In genomic region chr12:120495723-120496352, GRCh38 we compare ENCODE assay signal across 8 cellular contexts. TPM values are rescaled to one million over a fixed set of nuclear protein-coding genes. Genes with fewer than 3 reads are reported as not detected.
DNase-seq lines count a peak whose midpoint lies in the region; ATAC-seq and TF ChIP-seq lines count a peak whose summit lies in the region.

Gene DYNLL1 (plus strand): TSS chr12:120496113. CDS start chr12:120496422, 309 bp downstream.

- peaks cover 14% of the 10 kb centered on the region for H3K36me3 ChIP-seq in IMR-90 (ENCODE audit: control insufficient read depth, insufficient read depth, low read length)
- H3K36me3 ChIP-seq in mucosa of descending colon (ENCODE audit: low read depth): no peaks in the 10 kb centered on the region

- H2BK20ac ChIP-seq in IMR-90 (ENCODE audit: low read depth, low read length): no peak within 1 kb of the TSS

- 0% methylated on average over 20 of the region's 51 CpGs; no CpG with 5 or more reads in 1 of the 2 experiments for WGBS in IMR-90 (ENCODE audit: extremely low coverage in 2 of 2, insufficient read length in 1 of 2), 2 experiments

- CTCF ChIA-PET in IMR-90 (lab: Yijun Ruan, JAX): interaction anchor here (0.6 to 1.2 kb wide), 3 partner anchors 20 to 411 kb away, joined by 3 to 5 read pairs (median 4); no protein-coding TSS in a partner anchor

- H3K23ac ChIP-seq in IMR-90 (ENCODE audit: low read depth, low read length): peak within 1 kb of the TSS; percentile 65

- H2AK5ac ChIP-seq in IMR-90 (ENCODE audit: low read depth, low read length): peak within 1 kb of the TSS; percentile 22

- H2BK120ac ChIP-seq in IMR-90 (ENCODE audit: low read depth, low read length): no peak within 1 kb of the TSS

- H2AK9ac ChIP-seq in IMR-90 (replicated peaks; ENCODE audit: low read depth, low read length, poor library complexity): peak within 1 kb of the TSS; percentile 98

- H3K27me3 ChIP-seq in IMR-90 (ENCODE audit: control insufficient read depth, insufficient read depth, low read length): no peaks in the 10 kb centered on the region

- peaks cover 6% of the 10 kb centered on the region; the same call in 1 of the 2 replicates for H3K9me1 ChIP-seq in IMR-90 (ENCODE audit: insufficient read depth, low read length)

- H2AFZ ChIP-seq in IMR-90 (replicated peaks; ENCODE audit: low read length, poor library complexity): peak within 1 kb of the TSS; percentile 90

- TF ChIP-seq CTCF in IMR-90 (conservative IDR thresholded peaks at IDR 0.05; ENCODE audit: low read depth, low read length) (no peak), epithelial cell of esophagus (IDR thresholded peaks at IDR 0.05; ENCODE audit: insufficient read depth, low read depth, low read length, missing control alignments) (no peak), mucosa of descending colon (IDR thresholded peaks at IDR 0.05) (no peak)

- H3K4ac ChIP-seq in IMR-90 (ENCODE audit: low read depth, low read length): peak within 1 kb of the TSS; percentile 78

- POLR2A ChIA-PET in IMR-90 (lab: Charles Lee; ENCODE audit: unreplicated experiment): interaction anchor here (0.8 kb wide), 1 partner anchor 294 kb away, joined by 3 read pairs; no protein-coding TSS in a partner anchor

- no peak for TF ChIP-seq RAD21 in IMR-90 (IDR thresholded peaks at IDR 0.05; ENCODE audit: low read length)

- peak within 1 kb of the TSS; percentile 22; the same call in 1 of the 2 replicates for H3K18ac ChIP-seq in IMR-90 (ENCODE audit: low read depth, low read length)

- H3K9ac ChIP-seq in IMR-90 (ENCODE audit: low read depth, low read length): peak within 1 kb of the TSS; percentile 70

- dilution Hi-C loops in IMR-90 (cut with HindIII; ENCODE audit: low sequenced_read_pairs, unreplicated experiment): no loop called here

- H3K4me3 ChIP-seq in IMR-90 (ENCODE audit: insufficient read depth, low read depth, low read length) (peak within 1 kb of the TSS; percentile 76), epithelial cell of esophagus (ENCODE audit: low read length) (peak within 1 kb of the TSS; percentile 82), mucosa of descending colon (peak within 1 kb of the TSS; percentile 92)

- H2BK5ac ChIP-seq in IMR-90 (ENCODE audit: low read depth, low read length, poor library complexity, severe bottlenecking): peak within 1 kb of the TSS; percentile 73

- TF ChIP-seq POLR2A in IMR-90 (IDR thresholded peaks at IDR 0.05; ENCODE audit: low read depth, low read length): peak; percentile 95

- peaks cover 10 to 40% of the 10 kb centered on the region in 2 experiments for H3K79me1 ChIP-seq in IMR-90 (ENCODE audit: low read depth in 1 of 2, low read length in 2 of 2)

- peak within 1 kb of the TSS; percentile 10 to 56; a peak in 1 of 4 replicates for H4K8ac ChIP-seq in IMR-90 (ENCODE audit: low read depth in 2 of 2, low read length in 2 of 2)

- H3K4me1 ChIP-seq in IMR-90 (ENCODE audit: control insufficient read depth, insufficient read depth, low read length): peaks cover 1% of the 10 kb centered on the region
- H3K4me1 ChIP-seq in mucosa of descending colon (ENCODE audit: low read depth): peaks cover 14% of the 10 kb centered on the region

- peak within 1 kb of the TSS; percentile 95 for H3K4me2 ChIP-seq in IMR-90 (ENCODE audit: low read depth, low read length)

- in situ Hi-C loops in IMR-90 (cut with MboI; ENCODE audit: low sequenced_read_pairs): no loop called here

- H3K56ac ChIP-seq in IMR-90 (ENCODE audit: extremely low read depth, insufficient read depth, low read length): peak within 1 kb of the TSS; percentile 54; the same call in 1 of the 2 replicates

- no peaks in the 10 kb centered on the region for H3K9me3 ChIP-seq in IMR-90 (ENCODE audit: control insufficient read depth, insufficient read depth, low read length)
- no peaks in the 10 kb centered on the region for H3K9me3 ChIP-seq in mucosa of descending colon

- H3K14ac ChIP-seq in IMR-90 (replicated peaks; ENCODE audit: low read depth, low read length): peak within 1 kb of the TSS; percentile 87

- ATAC-seq in GM21528 (IDR thresholded peaks at IDR 0.05; ENCODE audit: low FRiP score, unreplicated experiment): peak; percentile 93
- peak; percentile 97 for ATAC-seq in IMR-90 (ENCODE audit: low read depth)
- peak; percentile 99 for ATAC-seq in mucosa of descending colon

- peak within 1 kb of the TSS; percentile 67 for H4K91ac ChIP-seq in IMR-90 (ENCODE audit: insufficient read depth, low read depth, low read length)

- peaks cover 27% of the 10 kb centered on the region for H4K20me1 ChIP-seq in IMR-90 (ENCODE audit: insufficient read depth, low read length)

- H2BK15ac ChIP-seq in IMR-90 (ENCODE audit: low read depth, low read length): no peak within 1 kb of the TSS

- peak within 1 kb of the TSS; percentile 16; the same call in 1 of the 2 replicates for H4K5ac ChIP-seq in IMR-90 (ENCODE audit: low read depth, low read length)

- BruUV-seq in IMR-90 (replicated peaks; lab: Mats Ljungman, UMichigan): no TSS peak

- H3K27ac ChIP-seq in IMR-90 (ENCODE audit: insufficient read depth, low read length): peak within 1 kb of the TSS; percentile 78

- intact Hi-C loops in IMR-90 (cut with micrococcal nuclease) (loop anchor here (1.0 to 2.0 kb wide), 3 partner anchors 21 to 33 kb away; partner anchors contain the start of genes COQ5 and SRSF9), mucosa of descending colon (cut with DNase I, micrococcal nuclease) (loop anchor here in 1 of 2 donors (5.0 kb wide), 1 partner anchor 41 kb away; no protein-coding TSS in a partner anchor)

- DNase-seq in DMS 273 (lab: John Stamatoyannopoulos, UW; ENCODE audit: unreplicated experiment) (peak; percentile 96), IMR-90 (peak; percentile 94), OCI-M1 (lab: John Stamatoyannopoulos, UW) (peak; percentile 98), activated T-cell treated with anti-CD3 and anti-CD28 coated beads for 24 hours (ENCODE audit: low read depth) (peak; percentile 98), epithelial cell of esophagus (ENCODE audit: low read depth) (peak; percentile 97), mucosa of descending colon (peak; percentile 96 to 99 (median 98))
- DNase-seq in stimulated activated CD8-positive, alpha-beta memory T cell treated with anti-CD3 and anti-CD28 coated beads, Interleukin-4, amount 100 ng/mL, for 24 hours (ENCODE audit: low read depth): peak; percentile 98

TF ChIP-seq in IMR-90, 13 proteins besides CTCF, POLR2A, EP300 and RAD21:
- TF ChIP-seq ELK1 (IDR thresholded peaks at IDR 0.05; ENCODE audit: borderline replicate concordance, low read depth, low read length) (no peak), FOS (IDR thresholded peaks at IDR 0.05; ENCODE audit: low read depth, low read length) (peak; percentile 49; the same call in 1 of the 2 replicates), MXI1 (IDR thresholded peaks at IDR 0.05; ENCODE audit: borderline replicate concordance, low read depth, low read length) (peak; percentile 98), MAZ (IDR thresholded peaks at IDR 0.05; ENCODE audit: borderline replicate concordance, low read depth, low read length) (peak; percentile 96; the same call in 1 of the 2 replicates), CEBPB (IDR thresholded peaks at IDR 0.05; ENCODE audit: low read depth, low read length) (no peak), USF2 (IDR thresholded peaks at IDR 0.05; ENCODE audit: low read depth, low read length) (peak; percentile 5; the same call in 1 of the 2 replicates)

RNA-seq across cellular contexts. Expression of gene DYNLL1, which starts in this region (rescaled TPM):
- 696 and 709 TPM in 2 replicates for total RNA-seq in IMR-90 (2012; rRNA removed)
- polyA plus RNA-seq in IMR-90 (2012; rRNA removed): 627 and 663 TPM in 2 replicates
- 559 and 576 TPM in 2 replicates for polyA plus RNA-seq in IMR-90 (2012; cell fraction: cytosol; rRNA removed)
- polyA plus RNA-seq in IMR-90 (2012; cell fraction: nucleus; rRNA removed; ENCODE audit: low replicate concordance): 164 and 313 TPM in 2 replicates
- 100 to 1,000 TPM; 309 to 343 (median 309) TPM for total RNA-seq in mucosa of descending colon

Comparison
In these comparisons a context has a peak if more than half of its experiments do, and no peak if none do; other contexts are left out.
1. Peak in every context shown above with its lines: DNase-seq, ATAC-seq, H3K4me3 ChIP-seq and H3K27ac ChIP-seq.